8 cellular contexts compared by ENCODE assay signal in the genomic region with DNA sequence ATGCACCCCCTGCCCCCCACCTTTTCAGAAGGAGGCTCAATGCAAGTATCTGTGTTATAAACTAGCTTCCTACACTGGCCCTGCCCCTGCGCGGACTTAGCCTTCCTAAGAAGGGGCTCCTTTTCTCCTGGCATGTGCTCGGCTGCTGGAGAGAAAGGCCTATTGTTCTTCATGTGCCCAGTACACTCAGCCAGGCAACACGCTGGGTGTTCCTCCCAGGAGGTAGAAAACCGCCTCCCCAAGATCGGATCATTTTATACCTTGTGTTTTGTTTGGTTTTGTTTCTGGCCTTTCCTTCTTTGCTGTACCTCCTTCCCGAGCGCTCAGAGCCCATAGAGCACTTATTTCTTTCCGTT. TPM values are rescaled to one million over a fixed set of nuclear protein-coding genes. Genes with fewer than 3 reads are reported as not detected.
DNase-seq lines count a peak whose midpoint lies in the region; ATAC-seq and TF ChIP-seq lines count a peak whose summit lies in the region.
"Had no signal": no experiment of that assay in that cellular context is flagged by ENCODE, and none has a peak within 500 bp of the region (broad histone marks: within the 10 kb centered on the region; RNA-seq: fewer than 3 reads in every experiment).

No MANE protein-coding gene starts in this region.

- peak overlapping the region; percentile 83 for H2BK120ac ChIP-seq in IMR-90 (ENCODE audit: low read depth, low read length)

- DNase-seq in IMR-90 (no peak), WTC11 (ENCODE audit: low spot score) (no peak), glomerular visceral epithelial cell (ENCODE audit: extremely low spot score) (peak; percentile 50), putamen (ENCODE audit: low spot score) (peak; percentile 71)
- DNase-seq: naive B cell had no signal

- TF ChIP-seq RAD21 in IMR-90 (IDR thresholded peaks at IDR 0.05; ENCODE audit: low read length) = no peak

- H3K36me3 ChIP-seq in IMR-90 (ENCODE audit: control insufficient read depth, insufficient read depth, low read length) = no peaks in the 10 kb centered on the region

- H2AFZ ChIP-seq in IMR-90 (replicated peaks; ENCODE audit: low read length, poor library complexity) = peak overlapping the region; percentile 87

- CTCF ChIA-PET in IMR-90 (lab: Yijun Ruan, JAX) = interaction anchor here (0.7 to 1.2 kb wide), 3 partner anchors 8 to 38 kb away, joined by 3 to 4 read pairs (median 3); no protein-coding TSS in a partner anchor
- CTCF ChIA-PET in WTC11 (lab: Charles Lee) = interaction anchor here (0.9 to 1.6 kb wide), 5 partner anchors 10 to 455 kb away, joined by 3 to 5 read pairs (median 3); a partner anchor contains a TSS

- no peak overlapping the region for H3K4me3 ChIP-seq in IMR-90 (ENCODE audit: insufficient read depth, low read depth, low read length)

- H3K56ac ChIP-seq in IMR-90 (ENCODE audit: extremely low read depth, insufficient read depth, low read length) = no peak overlapping the region

- H3K27me3 ChIP-seq in IMR-90 (ENCODE audit: control insufficient read depth, insufficient read depth, low read length) = no peaks in the 10 kb centered on the region

- no peak for TF ChIP-seq POLR2A in IMR-90 (IDR thresholded peaks at IDR 0.05; ENCODE audit: low read depth, low read length)

- no peak overlapping the region for H3K9ac ChIP-seq in IMR-90 (ENCODE audit: low read depth, low read length)

- no peaks in the 10 kb centered on the region for H4K20me1 ChIP-seq in IMR-90 (ENCODE audit: insufficient read depth, low read length)

- ATAC-seq in IMR-90 (ENCODE audit: low read depth) = no peak
- peak; percentile 37 for ATAC-seq in WTC11
- ATAC-seq in GM18867 (IDR thresholded peaks at IDR 0.05; ENCODE audit: unreplicated experiment) = no peak
- no peak for ATAC-seq in GM19328 (IDR thresholded peaks at IDR 0.05; ENCODE audit: unreplicated experiment)
- ATAC-seq in GM18520 (IDR thresholded peaks at IDR 0.05; ENCODE audit: unreplicated experiment) = no peak

- BruUV-seq in IMR-90 (replicated peaks; lab: Mats Ljungman, UMichigan) = no TSS peak

- POLR2A ChIA-PET in IMR-90 (lab: Charles Lee; ENCODE audit: unreplicated experiment) (no interaction called here), WTC11 (lab: Charles Lee) (no interaction called here)

- in situ Hi-C loops in IMR-90 (cut with MboI; ENCODE audit: low sequenced_read_pairs) = loop anchor here (5.0 to 25.0 kb wide), 3 partner anchors 37 to 1142 kb away; no protein-coding TSS in a partner anchor

- peak overlapping the region; percentile 70 for H4K5ac ChIP-seq in IMR-90 (ENCODE audit: low read depth, low read length)

- H3K9me3 ChIP-seq in IMR-90 (ENCODE audit: control insufficient read depth, insufficient read depth, low read length) = no peaks in the 10 kb centered on the region

- H3K4me1 Mint-ChIP-seq in WTC11 = peaks cover 24% of the 10 kb centered on the region

- no peaks in the 10 kb centered on the region for H3K9me3 Mint-ChIP-seq in WTC11
- H3K9me3 Mint-ChIP-seq: naive B cell had no signal

- dilution Hi-C loops in IMR-90 (cut with HindIII; ENCODE audit: low sequenced_read_pairs, unreplicated experiment) = no loop called here

- H2AK9ac ChIP-seq in IMR-90 (replicated peaks; ENCODE audit: low read depth, low read length, poor library complexity) = peak overlapping the region; percentile 63

- H3K27ac ChIP-seq in IMR-90 (ENCODE audit: insufficient read depth, low read length) = no peak overlapping the region

- 100% methylated on average over 2 of the region's 9 CpGs; no CpG with 5 or more reads in 1 of the 2 experiments for WGBS in IMR-90 (ENCODE audit: extremely low coverage in 2 of 2, insufficient read length in 1 of 2), 2 experiments

- H3K27me3 Mint-ChIP-seq in WTC11 (ENCODE audit: low read depth) = no peaks in the 10 kb centered on the region; the same call in 1 of the 2 replicates

- H4K91ac ChIP-seq in IMR-90 (ENCODE audit: insufficient read depth, low read depth, low read length) = peak overlapping the region; percentile 84

- no peaks in the 10 kb centered on the region for H3K36me3 Mint-ChIP-seq in WTC11
- H3K36me3 Mint-ChIP-seq: naive B cell had no signal

- 0 out of 2 replicates have a peak overlapping the region, but pooled peaks have one; percentile 29 for H3K23ac ChIP-seq in IMR-90 (ENCODE audit: low read depth, low read length)

- peak overlapping the region; percentile 92 for H2AK5ac ChIP-seq in IMR-90 (ENCODE audit: low read depth, low read length)

- peak overlapping the region; percentile 53 for H3K4me3 Mint-ChIP-seq in WTC11

- peak overlapping the region; percentile 9; the same call in 1 of the 2 replicates for H3K18ac ChIP-seq in IMR-90 (ENCODE audit: low read depth, low read length)

- peak overlapping the region; percentile 67; the same call in 1 of the 2 replicates for H3K27ac Mint-ChIP-seq in WTC11

- H3K9me1 ChIP-seq in IMR-90 (ENCODE audit: insufficient read depth, low read length) = peaks cover 40% of the 10 kb centered on the region

- H4K8ac ChIP-seq in IMR-90 (ENCODE audit: low read depth in 2 of 2, low read length in 2 of 2) = peak overlapping the region; percentile 77 to 82

- H3K79me1 ChIP-seq in IMR-90 (ENCODE audit: low read depth in 1 of 2, low read length in 2 of 2) = no peaks in the 10 kb centered on the region; a peak in 1 of 4 replicates

- TF ChIP-seq CTCF in IMR-90 (conservative IDR thresholded peaks at IDR 0.05; ENCODE audit: low read depth, low read length) (no peak), WTC11 (IDR thresholded peaks at IDR 0.05) (no peak)

- peak overlapping the region; percentile 33; the same call in 1 of the 2 replicates for H3K14ac ChIP-seq in IMR-90 (replicated peaks; ENCODE audit: low read depth, low read length)

- H3K4me1 ChIP-seq in IMR-90 (ENCODE audit: control insufficient read depth, insufficient read depth, low read length) = peaks cover 37% of the 10 kb centered on the region

- peak overlapping the region; percentile 86; the same call in 2 of the 3 replicates for H2BK15ac ChIP-seq in IMR-90 (ENCODE audit: low read depth, low read length)

- H3K4me2 ChIP-seq in IMR-90 (ENCODE audit: low read depth, low read length) = no peak overlapping the region

- intact Hi-C loops in IMR-90 (cut with micrococcal nuclease) = loop anchor here (2.0 to 10.0 kb wide), 2 partner anchors 313 to 745 kb away; no protein-coding TSS in a partner anchor

- peak overlapping the region; percentile 54 for H2BK5ac ChIP-seq in IMR-90 (ENCODE audit: low read depth, low read length, poor library complexity, severe bottlenecking)

- H2BK20ac ChIP-seq in IMR-90 (ENCODE audit: low read depth, low read length) = peak overlapping the region; percentile 91

- peak overlapping the region; percentile 84 for H3K4ac ChIP-seq in IMR-90 (ENCODE audit: low read depth, low read length)

TF ChIP-seq in IMR-90, 13 proteins besides CTCF, POLR2A, EP300 and RAD21 (continues in another document):
- TF ChIP-seq MXI1 (IDR thresholded peaks at IDR 0.05; ENCODE audit: borderline replicate concordance, low read depth, low read length) (no peak), RFX5 (IDR thresholded peaks at IDR 0.05; ENCODE audit: low read depth, low read length) (no peak), NFE2L2 (IDR thresholded peaks at IDR 0.05; ENCODE audit: low read depth, low read length) (no peak), MAZ (IDR thresholded peaks at IDR 0.05; ENCODE audit: borderline replicate concordance, low read depth, low read length) (no peak), CEBPB (IDR thresholded peaks at IDR 0.05; ENCODE audit: low read depth, low read length) (no peak)
- TF ChIP-seq, protein P1, sequence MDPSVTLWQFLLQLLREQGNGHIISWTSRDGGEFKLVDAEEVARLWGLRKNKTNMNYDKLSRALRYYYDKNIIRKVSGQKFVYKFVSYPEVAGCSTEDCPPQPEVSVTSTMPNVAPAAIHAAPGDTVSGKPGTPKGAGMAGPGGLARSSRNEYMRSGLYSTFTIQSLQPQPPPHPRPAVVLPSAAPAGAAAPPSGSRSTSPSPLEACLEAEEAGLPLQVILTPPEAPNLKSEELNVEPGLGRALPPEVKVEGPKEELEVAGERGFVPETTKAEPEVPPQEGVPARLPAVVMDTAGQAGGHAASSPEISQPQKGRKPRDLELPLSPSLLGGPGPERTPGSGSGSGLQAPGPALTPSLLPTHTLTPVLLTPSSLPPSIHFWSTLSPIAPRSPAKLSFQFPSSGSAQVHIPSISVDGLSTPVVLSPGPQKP (IDR thresholded peaks at IDR 0.05; ENCODE audit: borderline replicate concordance, low read depth, low read length) = no peak

TF ChIP-seq in WTC11, 78 proteins besides CTCF, POLR2A, EP300 and RAD21:
- TF ChIP-seq MYBL2 (CRISPR knock-in tag; IDR thresholded peaks at IDR 0.05) (0 out of 2 replicates have a peak, but pooled peaks have one; percentile 9), ZNF423 (CRISPR knock-in tag; IDR thresholded peaks at IDR 0.05) (peak; percentile 16; the same call in 1 of the 2 replicates)
- TF ChIP-seq, protein P2, sequence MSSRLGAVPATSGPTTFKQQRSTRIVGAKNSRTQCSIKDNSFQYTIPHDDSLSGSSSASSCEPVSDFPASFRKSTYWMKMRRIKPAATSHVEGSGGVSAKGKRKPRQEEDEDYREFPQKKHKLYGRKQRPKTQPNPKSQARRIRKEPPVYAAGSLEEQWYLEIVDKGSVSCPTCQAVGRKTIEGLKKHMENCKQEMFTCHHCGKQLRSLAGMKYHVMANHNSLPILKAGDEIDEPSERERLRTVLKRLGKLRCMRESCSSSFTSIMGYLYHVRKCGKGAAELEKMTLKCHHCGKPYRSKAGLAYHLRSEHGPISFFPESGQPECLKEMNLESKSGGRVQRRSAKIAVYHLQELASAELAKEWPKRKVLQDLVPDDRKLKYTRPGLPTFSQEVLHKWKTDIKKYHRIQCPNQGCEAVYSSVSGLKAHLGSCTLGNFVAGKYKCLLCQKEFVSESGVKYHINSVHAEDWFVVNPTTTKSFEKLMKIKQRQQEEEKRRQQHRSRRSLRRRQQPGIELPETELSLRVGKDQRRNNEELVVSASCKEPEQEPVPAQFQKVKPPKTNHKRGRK (CRISPR knock-in tag; IDR thresholded peaks at IDR 0.05; ENCODE audit: borderline replicate concordance) = no peak
- TF ChIP-seq, protein P3, sequence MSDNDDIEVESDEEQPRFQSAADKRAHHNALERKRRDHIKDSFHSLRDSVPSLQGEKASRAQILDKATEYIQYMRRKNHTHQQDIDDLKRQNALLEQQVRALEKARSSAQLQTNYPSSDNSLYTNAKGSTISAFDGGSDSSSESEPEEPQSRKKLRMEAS (CRISPR knock-in tag; IDR thresholded peaks at IDR 0.05) = 0 out of 2 replicates have a peak, but pooled peaks have one; percentile 5

RNA-seq across cellular contexts. Expression of a gene that starts 30.2 kb away (rescaled TPM):
- total RNA-seq in IMR-90 (2012; rRNA removed) (60.9 and 156 TPM in 2 replicates), WTC11 (2021) (67.2 to 79.6 TPM (median 72.7 TPM) in 3 replicates)
- polyA plus RNA-seq in IMR-90 (2012; rRNA removed) = 70.4 and 83.3 TPM in 2 replicates
- polyA plus RNA-seq in IMR-90 (2012; cell fraction: cytosol; rRNA removed) = 20.1 and 20.2 TPM in 2 replicates
- polyA plus RNA-seq in IMR-90 (2012; cell fraction: nucleus; rRNA removed; ENCODE audit: low replicate concordance) = 533 and 1,043 TPM in 2 replicates

Comparison
In these comparisons a context has a peak if more than half of its experiments do, and no peak if none do; other contexts are left out.
1. DNase-seq: peak in glomerular visceral epithelial cell (single experiment) and putamen (single experiment); none in IMR-90 (single experiment) and WTC11 (single experiment).